ENCODE assay signal across 10 cellular contexts in genomic region chr16:62077998-62078397, GRCh38. TPM values are rescaled to one million over a fixed set of nuclear protein-coding genes. Genes with fewer than 3 reads are reported as not detected.
A peak's percentile ranks its signal among the peaks of the same experiment; 100 is the strongest.
DNase-seq lines count a peak whose midpoint lies in the region; TF ChIP-seq lines count a peak whose summit lies in the region.
"Had no signal": no experiment of that assay in that cellular context is flagged by ENCODE, and none has a peak within 500 bp of the region (broad histone marks: within the 10 kb centered on the region; RNA-seq: fewer than 3 reads in every experiment).

No MANE protein-coding gene starts in this region.

- DNase-seq in HT-29 (ENCODE audit: low spot score) (peak; percentile 17), brain microvascular endothelial cell (peak; percentile 5), neural crest cell (ENCODE audit: low read depth, low spot score) (peak; percentile 14), NCI-H187 treated with DMSO at 0.1 percent for 48 hours (lab: John Stamatoyannopoulos, UW) (no peak)
- DNase-seq in stimulated activated CD4-positive, alpha-beta T cell treated with anti-CD3 and anti-CD28 coated beads, Interleukin-4, amount 100 ng/mL, for 1 hour = no peak
- DNase-seq in stimulated activated CD4-positive, alpha-beta T cell treated with anti-CD3 and anti-CD28 coated beads, Interleukin-1b, Interleukin-23, amount 100 ng/mL, for 48 hours = no peak
- DNase-seq: left cardiac atrium, NCI-H524 had no signal

- no peaks in the 10 kb centered on the region for H3K4me1 Mint-ChIP-seq in neural crest cell

- TF ChIP-seq CTCF in DOHH2 (IDR thresholded peaks at IDR 0.05; ENCODE audit: low read depth, low read length, poor library complexity, severe bottlenecking) (peak; percentile 20), brain microvascular endothelial cell (IDR thresholded peaks at IDR 0.05; ENCODE audit: low read depth, low read length, missing control alignments) (peak; percentile 55), neural crest cell (conservative IDR thresholded peaks at IDR 0.05) (peak; percentile 55)

- no peaks in the 10 kb centered on the region for H3K4me1 ChIP-seq in DOHH2 (ENCODE audit: control insufficient read depth, low read length)

- no peaks in the 10 kb centered on the region for H3K9me3 ChIP-seq in DOHH2 (ENCODE audit: control insufficient read depth, insufficient read depth, low read length)

- no peak overlapping the region for H3K4me3 Mint-ChIP-seq in neural crest cell

- H3K4me2 ChIP-seq in DOHH2 (ENCODE audit: low read length) = no peak overlapping the region

- no peak overlapping the region for H3K27ac Mint-ChIP-seq in neural crest cell (ENCODE audit: unreplicated experiment)
- H3K27ac Mint-ChIP-seq: activated naive CD4-positive, alpha-beta T cell treated with anti-CD3 and anti-CD28 coated beads, Interleukin-2, amount 50 U/mL, for 72 hours had no signal

- H4K20me1 ChIP-seq in DOHH2 (ENCODE audit: control insufficient read depth, insufficient read depth, low read depth, low read length) = no peaks in the 10 kb centered on the region

- in situ Hi-C loops in brain microvascular endothelial cell (cut with HindIII; ENCODE audit: low pct_ligation_motif_present, low sequenced_read_pairs) = no loop called here

- H3K36me3 ChIP-seq in DOHH2 (ENCODE audit: control insufficient read depth, low read length) (no peaks in the 10 kb centered on the region), brain microvascular endothelial cell (replicated peaks) (no peaks in the 10 kb centered on the region)

- H3K27ac ChIP-seq in DOHH2 (ENCODE audit: low read depth, low read length) = no peak overlapping the region
- no peak overlapping the region for H3K27ac ChIP-seq in brain microvascular endothelial cell

- H3K27me3 ChIP-seq in DOHH2 (ENCODE audit: control insufficient read depth, low read length) (no peaks in the 10 kb centered on the region), brain microvascular endothelial cell (replicated peaks) (no peaks in the 10 kb centered on the region)

- H3K4me3 ChIP-seq in DOHH2 (ENCODE audit: low read length) = no peak overlapping the region
- H3K4me3 ChIP-seq in brain microvascular endothelial cell (ENCODE audit: low read depth, low read length) = no peak overlapping the region

- no peaks in the 10 kb centered on the region for H3K36me3 Mint-ChIP-seq in neural crest cell (ENCODE audit: low read depth)

- no peaks in the 10 kb centered on the region for H3K9me3 Mint-ChIP-seq in neural crest cell

- no peaks in the 10 kb centered on the region for H3K79me2 ChIP-seq in DOHH2 (ENCODE audit: control insufficient read depth, low read length)

- H3F3A ChIP-seq in DOHH2 (ENCODE audit: control insufficient read depth, insufficient read depth) = no peaks in the 10 kb centered on the region

- H3K9me2 ChIP-seq in DOHH2 (replicated peaks; ENCODE audit: control insufficient read depth, low read length) = no peaks in the 10 kb centered on the region

- no peaks in the 10 kb centered on the region for H3K27me3 Mint-ChIP-seq in neural crest cell (ENCODE audit: low read depth)

RNA-seq across cellular contexts. Expression of gene CDH8, which starts 41.8 kb away (rescaled TPM):
- total RNA-seq in HT-29 (2014; rRNA removed; shearing (Covaris generic)) = not detected in 2 replicates
- total RNA-seq in neural crest cell = 6.2 and 7.1 TPM in 2 replicates
- total RNA-seq: activated naive CD4-positive, alpha-beta T cell treated with anti-CD3 and anti-CD28 coated beads, Interleukin-2, amount 50 U/mL, for 72 hours had no signal

Comparison
In these comparisons a context has a peak if more than half of its experiments do, and no peak if none do; other contexts are left out.
1. DNase-seq: peak in HT-29 (single experiment), brain microvascular endothelial cell (single experiment) and neural crest cell (single experiment); none in NCI-H187 treated with DMSO at 0.1 percent for 48 hours (single experiment), stimulated activated CD4-positive, alpha-beta T cell treated with anti-CD3 and anti-CD28 coated beads, Interleukin-4, amount 100 ng/mL, for 1 hour (single experiment) and stimulated activated CD4-positive, alpha-beta T cell treated with anti-CD3 and anti-CD28 coated beads, Interleukin-1b, Interleukin-23, amount 100 ng/mL, for 48 hours (single experiment).
2. Peak in every context shown above with its lines, with median percentiles within 50 percentile points of each other: CTCF ChIP-seq.